Comparison of ENCODE assay signal across 11 cellular contexts in the genomic region with DNA sequence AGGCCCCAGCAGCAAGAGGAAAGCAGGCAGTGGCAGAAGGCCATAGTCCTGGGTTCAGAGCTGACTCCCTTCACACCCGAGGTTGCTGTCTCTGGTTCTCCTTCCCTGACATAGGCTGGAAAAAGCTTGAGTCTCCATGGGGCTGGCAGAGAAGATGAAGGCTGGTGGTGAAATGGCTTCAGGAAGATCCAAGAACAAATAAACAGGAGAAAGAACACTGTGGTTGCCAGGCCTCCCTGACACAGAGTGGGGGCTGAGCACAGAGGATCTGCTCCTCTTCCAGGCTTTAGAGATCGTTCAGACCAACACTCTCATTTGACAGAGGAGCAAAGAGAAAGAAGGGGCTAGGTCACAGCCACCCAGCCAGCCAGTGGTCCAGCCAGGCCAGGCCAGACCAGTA. TPM values are rescaled to one million over a fixed set of nuclear protein-coding genes. Genes with fewer than 3 reads are reported as not detected.
DNase-seq lines count a peak whose midpoint lies in the region; ATAC-seq and TF ChIP-seq lines count a peak whose summit lies in the region.
"Had no signal": no experiment of that assay in that cellular context is flagged by ENCODE, and none has a peak within 500 bp of the region (broad histone marks: within the 10 kb centered on the region; RNA-seq: fewer than 3 reads in every experiment).

No MANE protein-coding gene starts in this region.

- ATAC-seq in HG03342 (IDR thresholded peaks at IDR 0.05; ENCODE audit: unreplicated experiment): no peak
- ATAC-seq: HCT116 had no signal

- in situ Hi-C loops in HAP-1 (cut with MboI; ENCODE audit: low sequenced_read_pairs): no loop called here

- H3K27ac Mint-ChIP-seq in activated naive CD8-positive, alpha-beta T cell: peak overlapping the region; percentile 86

- TF ChIP-seq POLR2A in stomach (IDR thresholded peaks at IDR 0.05): no peak

- H3K4me1 ChIP-seq in stomach (peaks cover 98 to 100% (median 99%) of the 10 kb centered on the region in 4 donors), HAP-1 (no peaks in the 10 kb centered on the region)

- peak overlapping the region; percentile 60 for H3K4me3 Mint-ChIP-seq in activated naive CD8-positive, alpha-beta T cell

- DNase-seq in iris pigment epithelial cell (ENCODE audit: low read depth) (peak; percentile 51), stomach (no peak), NCI-H1092 treated with DMSO at 0.1 percent for 48 hours (lab: John Stamatoyannopoulos, UW) (no peak), HAP-1 (ENCODE audit: low spot score in 2 of 2) (no peak)
- DNase-seq: activated CD8-positive, alpha-beta memory T cell treated with anti-CD3 and anti-CD28 coated beads, Interleukin-2, amount 50 U/mL, for 4 hours; NCI-H146 had no signal

- peaks cover 6% of the 10 kb centered on the region for H3K36me3 Mint-ChIP-seq in activated naive CD8-positive, alpha-beta T cell

- WGBS in stomach, 5 donors: 35 to 61% (median 53%) methylated on average over 2 of the region's 2 CpGs

- H3K4me1 Mint-ChIP-seq in activated naive CD8-positive, alpha-beta T cell (ENCODE audit: low read depth): peaks cover 97% of the 10 kb centered on the region

- H3K9me3 Mint-ChIP-seq in activated naive CD8-positive, alpha-beta T cell (ENCODE audit: low read depth): no peaks in the 10 kb centered on the region

- no peaks in the 10 kb centered on the region for H3K27me3 ChIP-seq in stomach
- no peaks in the 10 kb centered on the region for H3K27me3 ChIP-seq in HAP-1 (ENCODE audit: low read depth)

- no peak overlapping the region for H3K4me3 ChIP-seq in stomach
- no peak overlapping the region for H3K4me3 ChIP-seq in HAP-1

- no peak for TF ChIP-seq EP300 in stomach (IDR thresholded peaks at IDR 0.05)

- no peaks in the 10 kb centered on the region for H3K9me3 ChIP-seq in KOPT-K1 (ENCODE audit: insufficient read depth, low read length, poor library complexity, severe bottlenecking)
- H3K9me3 ChIP-seq in stomach: no peaks in the 10 kb centered on the region
- H3K9me3 ChIP-seq in HAP-1: no peaks in the 10 kb centered on the region

- H3K36me3 ChIP-seq in KOPT-K1 (ENCODE audit: insufficient read depth, low read length): peaks cover 53% of the 10 kb centered on the region
- peaks cover 0 to 16% (median 7%) of the 10 kb centered on the region in 4 donors for H3K36me3 ChIP-seq in stomach
- no peaks in the 10 kb centered on the region for H3K36me3 ChIP-seq in HAP-1 (replicated peaks)

- intact Hi-C loops in stomach (cut with DNase I; ENCODE audit: low total_unique reads): no loop called here

- no peak for TF ChIP-seq CTCF in stomach (IDR thresholded peaks at IDR 0.05)

- peak overlapping the region; percentile 23 for H3K27ac ChIP-seq in KOPT-K1 (ENCODE audit: low read depth, low read length, poor library complexity, severe bottlenecking)
- peak overlapping the region in 4 of 5 donors; percentile 16 to 99 (median 98) for H3K27ac ChIP-seq in stomach
- H3K27ac ChIP-seq: HL-60 had no signal

- H3K27me3 Mint-ChIP-seq in activated naive CD8-positive, alpha-beta T cell: no peaks in the 10 kb centered on the region

RNA-seq across cellular contexts. Expression of gene HDAC7, which starts 14.3 kb away (rescaled TPM):
- 100 to 1,000 TPM in 2 of 5 donors, 10 to 100 TPM in 3; 32.1 to 313 (median 66.5) TPM for total RNA-seq in stomach
- 10 to 100 TPM; 22.8 to 30.7 (median 28.6) TPM for polyA plus RNA-seq in stomach

RNA-seq across cellular contexts. Expression of gene SLC48A1, which starts 32.4 kb away (rescaled TPM):
- 10 to 100 TPM in 3 of 5 donors, 1 to 10 TPM in 2; 2.3 to 29.0 (median 18.1) TPM for total RNA-seq in stomach
- polyA plus RNA-seq in stomach: 10 to 100 TPM in 1 of 3 donors, 1 to 10 TPM in 2; 6.3 to 18.2 (median 9.4) TPM

RNA-seq across cellular contexts. Expression of gene RAPGEF3, which starts 46.7 kb away (rescaled TPM):
- 100 to 1,000 TPM in 1 of 5 donors, 10 to 100 TPM in 4; 15.9 to 114 (median 25.0) TPM for total RNA-seq in stomach
- 10 to 100 TPM; 21.2 to 33.1 (median 22.9) TPM for polyA plus RNA-seq in stomach
